Comparison of ENCODE assay signal across 16 cellular contexts in genomic region chr12:80892597-80893445, GRCh38. TPM values are rescaled to one million over a fixed set of nuclear protein-coding genes. Genes with fewer than 3 reads are reported as not detected.
A peak's percentile ranks its signal among the peaks of the same experiment; 100 is the strongest.
DNase-seq lines count a peak whose midpoint lies in the region; ATAC-seq and TF ChIP-seq lines count a peak whose summit lies in the region.
"Had no signal": no experiment of that assay in that cellular context is flagged by ENCODE, and none has a peak within 500 bp of the region (broad histone marks: within the 10 kb centered on the region; RNA-seq: fewer than 3 reads in every experiment).

No MANE protein-coding gene starts in this region.

- H3K4me3 ChIP-seq in fibroblast of villous mesenchyme (ENCODE audit: low read depth, low read length) (no peak overlapping the region), heart right ventricle (no peak overlapping the region)
- H3K4me3 ChIP-seq: spleen, transverse colon had no signal

- intact Hi-C loops in heart right ventricle (cut with DNase I), result no loop called here

- TF ChIP-seq CTCF in fibroblast of villous mesenchyme (IDR thresholded peaks at IDR 0.05; ENCODE audit: insufficient read depth, low read depth, low read length) (no peak), heart right ventricle (IDR thresholded peaks at IDR 0.05) (no peak)

- DNase-seq in Daoy (ENCODE audit: low read depth) (peak; percentile 4), fibroblast of villous mesenchyme (ENCODE audit: low read depth) (peak; percentile 19), NCI-H2196 (lab: John Stamatoyannopoulos, UW; ENCODE audit: unreplicated experiment) (no peak), iPS-NIHi11 (ENCODE audit: low spot score) (no peak), heart right ventricle (no peak)
- no peak for DNase-seq in stimulated activated naive CD8-positive, alpha-beta T cell treated with anti-CD3 and anti-CD28 coated beads, Interleukin-15, Interleukin-2, amounts not matched to agents 100 U/mL and 50 U/mL, for 24 hours
- DNase-seq: activated CD4-positive, alpha-beta memory T cell treated with anti-CD3 and anti-CD28 coated beads for 36 hours; activated naive CD4-positive, alpha-beta T cell treated with anti-CD3 and anti-CD28 coated beads for 36 hours; Kasumi-1; naive thymus-derived CD4-positive, alpha-beta T cell; spleen; transverse colon had no signal

- H3K4me1 ChIP-seq in heart right ventricle, result peaks cover 0 to 25% (median 0%) of the 10 kb centered on the region in 9 donors
- H3K4me1 ChIP-seq: spleen, transverse colon had no signal

- no peaks in the 10 kb centered on the region for H3K27me3 ChIP-seq in heart right ventricle
- H3K27me3 ChIP-seq: spleen, transverse colon had no signal

- H3K9me3 ChIP-seq in heart right ventricle, result no peaks in the 10 kb centered on the region
- H3K9me3 ChIP-seq: transverse colon had no signal

- no peaks in the 10 kb centered on the region for H3K36me3 ChIP-seq in heart right ventricle
- H3K36me3 ChIP-seq: transverse colon had no signal

- no peak overlapping the region for H3K27ac ChIP-seq in heart right ventricle
- H3K27ac ChIP-seq: spleen, transverse colon had no signal

- WGBS in heart right ventricle, 2 donors, result 69 to 70% methylated on average over 7 of the region's 7 CpGs

- ATAC-seq in GM19351 (IDR thresholded peaks at IDR 0.05; ENCODE audit: unreplicated experiment) (peak; percentile 74), HG03060 (IDR thresholded peaks at IDR 0.05; ENCODE audit: low read depth, unreplicated experiment) (peak; percentile 81), heart right ventricle (no peak)
- no peak for ATAC-seq in stimulated activated naive CD8-positive, alpha-beta T cell treated with anti-CD3 and anti-CD28 coated beads, Interleukin-15, Interleukin-2, amounts not matched to agents 100 U/mL and 50 U/mL, for 24 hours
- ATAC-seq: naive thymus-derived CD4-positive, alpha-beta T cell had no signal

RNA-seq across cellular contexts. Expression of gene LIN7A, which starts 44.9 kb away (rescaled TPM):
- 0.12 and 1.3 TPM in 2 replicates for total RNA-seq in Daoy (2014; rRNA removed; shearing (Covaris generic))
- total RNA-seq in fibroblast of villous mesenchyme (6.4 and 10.4 TPM in 2 replicates), heart right ventricle (10 to 100 TPM in 6 of 10 donors, 1 to 10 TPM in 4; 7.8 to 15.3 (median 10.2) TPM)
- polyA plus RNA-seq in heart right ventricle, result 10 to 100 TPM in 1 of 2 donors, 1 to 10 TPM in 1; 6.2 to 11.0 TPM
- total RNA-seq: activated CD4-positive, alpha-beta memory T cell treated with anti-CD3 and anti-CD28 coated beads for 36 hours; activated naive CD4-positive, alpha-beta T cell treated with anti-CD3 and anti-CD28 coated beads for 36 hours; B cell had no signal
- polyA plus RNA-seq: keratinocyte; naive thymus-derived CD4-positive, alpha-beta T cell had no signal

Comparison
In these comparisons a context has a peak if more than half of its experiments do, and no peak if none do; other contexts are left out.
1. DNase-seq: peak in Daoy (single experiment) and fibroblast of villous mesenchyme (single experiment); none in NCI-H2196 (single experiment), iPS-NIHi11 (single experiment), stimulated activated naive CD8-positive, alpha-beta T cell treated with anti-CD3 and anti-CD28 coated beads, Interleukin-15, Interleukin-2, amounts not matched to agents 100 U/mL and 50 U/mL, for 24 hours (single experiment) and heart right ventricle (0 of 2).
2. ATAC-seq: peak in GM19351 (single experiment) and HG03060 (single experiment); none in stimulated activated naive CD8-positive, alpha-beta T cell treated with anti-CD3 and anti-CD28 coated beads, Interleukin-15, Interleukin-2, amounts not matched to agents 100 U/mL and 50 U/mL, for 24 hours (single experiment) and heart right ventricle (0 of 8).